18 cellular contexts compared by ENCODE assay signal in genomic region chr22:37459211-37459610, GRCh38. TPM values are rescaled to one million over a fixed set of nuclear protein-coding genes. Genes with fewer than 3 reads are reported as not detected.
A peak's percentile ranks its signal among the peaks of the same experiment; 100 is the strongest.
DNase-seq lines count a peak whose midpoint lies in the region; ATAC-seq, FAIRE-seq and TF ChIP-seq lines count a peak whose summit lies in the region.
"Had no signal": no experiment of that assay in that cellular context is flagged by ENCODE, and none has a peak within 500 bp of the region (broad histone marks: within the 10 kb centered on the region; RNA-seq: fewer than 3 reads in every experiment).

No MANE protein-coding gene starts in this region.

- DNase-seq in NCI-H2029 (lab: John Stamatoyannopoulos, UW) (peak; percentile 50), NCI-H2029 treated with DMSO at 0.1 percent for 48 hours (lab: John Stamatoyannopoulos, UW) (no peak), DMS153 treated with DMSO at 0.1 percent for 48 hours (lab: John Stamatoyannopoulos, UW; ENCODE audit: unreplicated experiment) (peak; percentile 67), NCI-H69 (lab: John Stamatoyannopoulos, UW) (peak; percentile 63), small intestine (peak; percentile 95), right cardiac atrium (no peak), GM20000 (ENCODE audit: low spot score) (no peak)
- DNase-seq: C1 segment of cervical spinal cord; CD8-positive, alpha-beta memory T cell; GDM1; H9; NCI-H510A treated with DMSO at 0.1 percent for 48 hours; OCI-M1; Right ventricle myocardium superior had no signal

- ATAC-seq in right cardiac atrium: no peak

- intact Hi-C loops in right cardiac atrium (cut with DNase I): loop anchor here in 2 of 4 donors (5.0 kb wide), 1 partner anchor 142 kb away; no protein-coding TSS in a partner anchor

- H3K4me1 ChIP-seq in small intestine (ENCODE audit: control insufficient read depth in 2 of 2, insufficient read depth in 1 of 2, low read depth in 1 of 2, low read length in 1 of 2): no peaks in the 10 kb centered on the region
- H3K4me1 ChIP-seq in right cardiac atrium (ENCODE audit: control insufficient read depth, insufficient read depth, low read length): no peaks in the 10 kb centered on the region

- H3K36me3 ChIP-seq in small intestine (ENCODE audit: control insufficient read depth in 2 of 2, insufficient read depth in 2 of 2, low read length in 2 of 2): no peaks in the 10 kb centered on the region

- H3K4me3 ChIP-seq in small intestine (ENCODE audit: low read depth in 1 of 2, low read length in 2 of 2) (no peak overlapping the region), right cardiac atrium (ENCODE audit: low read length) (no peak overlapping the region)
- H3K4me3 ChIP-seq: SK-N-MC had no signal

- no peak overlapping the region for H3K27ac ChIP-seq in small intestine (ENCODE audit: low read depth in 1 of 2, low read length in 1 of 2)
- H3K27ac ChIP-seq in right cardiac atrium (ENCODE audit: low read length): no peak overlapping the region
- H3K27ac ChIP-seq: HL-60, SK-N-MC had no signal

- no peak for FAIRE-seq in small intestine (lab: Jason Lieb, UNC)
- FAIRE-seq: D721Med had no signal

- WGBS in small intestine, 3 donors: 24 to 58% (median 41%) methylated on average over 9 of the region's 9 CpGs
- WGBS in right cardiac atrium: 66% methylated on average over 9 of the region's 9 CpGs

- TF ChIP-seq CTCF in GM20000 (IDR thresholded peaks at IDR 0.05; ENCODE audit: extremely low read depth, missing control alignments): no peak

- H3K27me3 ChIP-seq in small intestine (ENCODE audit: control insufficient read depth in 2 of 2, insufficient read depth in 2 of 2, low read length in 2 of 2) (no peaks in the 10 kb centered on the region), right cardiac atrium (ENCODE audit: control insufficient read depth, insufficient read depth) (no peaks in the 10 kb centered on the region)

- H3K9me3 ChIP-seq in small intestine (ENCODE audit: control insufficient read depth, low read depth) (no peaks in the 10 kb centered on the region), right cardiac atrium (ENCODE audit: control insufficient read depth, low read length) (no peaks in the 10 kb centered on the region)

RNA-seq across cellular contexts. Expression of gene MFNG, which starts 27.0 kb away (rescaled TPM):
- 10 to 100 TPM; 19.2 to 21.3 (median 20.5) TPM for polyA plus RNA-seq in small intestine
- 10 to 100 TPM in 3 of 4 donors, 1 to 10 TPM in 1; 9.0 to 14.1 (median 10.6) TPM for total RNA-seq in right cardiac atrium
- polyA plus RNA-seq in right cardiac atrium: 9.6 TPM
- total RNA-seq: HT1080 had no signal

RNA-seq across cellular contexts. Expression of gene ELFN2, which starts 31.9 kb away (rescaled TPM):
- under 1 TPM in 1 of 3 donors, not detected in 2; 0.16 TPM for polyA plus RNA-seq in small intestine
- total RNA-seq in right cardiac atrium: under 1 TPM in 2 of 4 donors, not detected in 2; 0.03 to 0.06 TPM
- polyA plus RNA-seq in right cardiac atrium: 0.05 TPM

Comparison
In these comparisons a context has a peak if more than half of its experiments do, and no peak if none do; other contexts are left out.
1. DNase-seq: peak in NCI-H2029 (single experiment), DMS153 treated with DMSO at 0.1 percent for 48 hours (single experiment), NCI-H69 (single experiment) and small intestine (single experiment); none in NCI-H2029 treated with DMSO at 0.1 percent for 48 hours (single experiment), right cardiac atrium (0 of 3) and GM20000 (single experiment).